29 cellular contexts compared by ENCODE assay signal in the genomic region with DNA sequence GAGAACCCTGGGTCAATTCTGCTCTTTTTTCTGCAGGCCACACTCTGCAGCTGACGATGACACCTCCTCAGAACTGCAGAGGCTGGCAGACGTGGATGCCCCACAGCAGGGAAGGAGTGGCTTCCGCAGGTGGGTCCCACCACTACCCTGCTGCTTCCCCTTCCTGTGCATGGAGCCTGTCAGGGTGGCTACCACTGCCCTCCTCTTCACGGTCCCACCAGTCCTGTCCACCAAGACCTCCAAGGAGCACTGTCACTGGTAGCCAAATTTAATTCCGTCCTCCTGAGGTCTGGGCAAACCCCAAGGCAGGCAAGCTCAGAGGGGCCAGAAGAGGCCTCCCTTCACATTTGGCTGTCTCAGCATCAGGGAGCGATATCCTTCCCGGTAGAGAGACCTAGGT. TPM values are rescaled to one million over a fixed set of nuclear protein-coding genes. Genes with fewer than 3 reads are reported as not detected.
"Had no signal": no experiment of that assay in that cellular context is flagged by ENCODE, and none has a peak within 500 bp of the region (broad histone marks: within the 10 kb centered on the region; RNA-seq: fewer than 3 reads in every experiment).

No MANE protein-coding gene starts in this region.

- DNase-seq: cortex of kidney; effector CD8-positive, alpha-beta T cell; effector memory CD8-positive, alpha-beta T cell; endodermal cell; erythroblast; esophagus squamous epithelium; foreskin fibroblast; foreskin melanocyte; gastrocnemius medialis; glutamatergic neuron; heart right ventricle; hippocampal formation; left cardiac atrium; left lung; left ventricle myocardium superior; lower lobe of right lung; mesenchymal stem cell; midbrain had no signal

- ATAC-seq: effector memory CD8-positive, alpha-beta T cell; esophagus mucosa; gastrocnemius medialis; heart right ventricle; left cardiac atrium; left lung; left ventricle myocardium superior; lower lobe of right lung had no signal

- H3K4me3 ChIP-seq: esophagus squamous epithelium, gastrocnemius medialis, heart right ventricle, left lung, lower lobe of right lung had no signal

- H3K27me3 ChIP-seq: esophagus squamous epithelium, gastrocnemius medialis, left lung had no signal

- H3K4me1 ChIP-seq: esophagus squamous epithelium, gastrocnemius medialis, heart right ventricle, left lung, lower lobe of right lung had no signal

- H3K9me3 ChIP-seq: esophagus squamous epithelium, gastrocnemius medialis, heart right ventricle, left lung, lower lobe of right lung had no signal

- H3K36me3 ChIP-seq: esophagus squamous epithelium, gastrocnemius medialis, heart right ventricle, left lung, lower lobe of right lung had no signal

- H3K27ac ChIP-seq: epithelial cell of prostate, esophagus squamous epithelium, gastrocnemius medialis, heart right ventricle, left lung, lower lobe of right lung had no signal

RNA-seq across cellular contexts. Expression of a gene that starts 4.2 kb away (rescaled TPM):
- total RNA-seq: cerebellum, dermis microvascular lymphatic vessel endothelial cell, endodermal cell, esophagus mucosa, esophagus squamous epithelium, gastrocnemius medialis, glomerular endothelial cell, heart right ventricle, kidney epithelial cell, left cardiac atrium, left lung, left ventricle myocardium superior, lower leg skin, lower lobe of right lung, lung microvascular endothelial cell, mononuclear cell, mucosa of gallbladder had no signal
- polyA plus RNA-seq: heart right ventricle, keratinocyte had no signal

RNA-seq across cellular contexts. Expression of a gene that starts 22.9 kb away (rescaled TPM):
- total RNA-seq: cerebellum, dermis microvascular lymphatic vessel endothelial cell, endodermal cell, esophagus mucosa, esophagus squamous epithelium, gastrocnemius medialis, kidney epithelial cell, left cardiac atrium, left lung, left ventricle myocardium superior, lower lobe of right lung, lung microvascular endothelial cell, mononuclear cell had no signal
- polyA plus RNA-seq: keratinocyte had no signal

RNA-seq across cellular contexts. Expression of a gene that starts 43.5 kb away (rescaled TPM):
- total RNA-seq: dermis microvascular lymphatic vessel endothelial cell, esophagus mucosa, lung microvascular endothelial cell, mononuclear cell had no signal
- polyA plus RNA-seq: keratinocyte had no signal
